ENCODE assay signal across 1 cellular context in genomic region chr14:75551021-75551420, GRCh38.
TF ChIP-seq lines count a peak whose summit lies in the region.

No MANE protein-coding gene starts in this region.

TF ChIP-seq in K562, 482 proteins besides CTCF, POLR2A, EP300 and RAD21:
- TF ChIP-seq ZBTB2 (IDR thresholded peaks at IDR 0.05) (no peak), NCOA2 (IDR thresholded peaks at IDR 0.05; ENCODE audit: partially characterized antibody in 2 of 2) (no peak), MYNN (IDR thresholded peaks at IDR 0.05) (no peak), MYNN (CRISPR knock-in tag; IDR thresholded peaks at IDR 0.05) (no peak), ADNP (tag; IDR thresholded peaks at IDR 0.05) (no peak), OTX1 (CRISPR knock-in tag; IDR thresholded peaks at IDR 0.05) (no peak), FOXP4 (CRISPR knock-in tag; IDR thresholded peaks at IDR 0.05; ENCODE audit: borderline replicate concordance) (no peak), ZNF184 (CRISPR knock-in tag; IDR thresholded peaks at IDR 0.05) (no peak), HMG20A (CRISPR knock-in tag; conservative IDR thresholded peaks at IDR 0.05) (no peak), POLR3G (IDR thresholded peaks at IDR 0.05; ENCODE audit: extremely low read depth, insufficient read length, insufficient replicate concordance) (no peak), ZBTB9 (CRISPR knock-in tag; IDR thresholded peaks at IDR 0.05) (no peak), CBFA2T3 (IDR thresholded peaks at IDR 0.05) (peak; percentile 44), CTBP1 (IDR thresholded peaks at IDR 0.05; ENCODE audit: borderline replicate concordance) (no peak), ERF (CRISPR knock-in tag; IDR thresholded peaks at IDR 0.05) (no peak), BCOR (IDR thresholded peaks at IDR 0.05) (no peak), MCM7 (IDR thresholded peaks at IDR 0.05) (no peak), ELF2 (CRISPR knock-in tag; IDR thresholded peaks at IDR 0.05) (no peak), TSC22D4 (tag; IDR thresholded peaks at IDR 0.05) (no peak), CEBPG (CRISPR knock-in tag; IDR thresholded peaks at IDR 0.05) (no peak), CEBPG (tag; conservative IDR thresholded peaks at IDR 0.05 in 1 of 2, IDR thresholded peaks at IDR 0.05 in 1 of 2) (no peak), THAP7 (CRISPR knock-in tag; IDR thresholded peaks at IDR 0.05) (no peak), HDAC1 (IDR thresholded peaks at IDR 0.05) (no peak), EGR1 (conservative IDR thresholded peaks at IDR 0.05) (0 out of 2 replicates have a peak, but pooled peaks have one; percentile 7), CBFA2T2 (conservative IDR thresholded peaks at IDR 0.05) (0 out of 2 replicates have a peak, but pooled peaks have one; percentile 15), ATF6 (CRISPR knock-in tag; IDR thresholded peaks at IDR 0.05) (no peak)
